15 cellular contexts compared by ENCODE assay signal in genomic region chr11:9827700-9828099, GRCh38.
DNase-seq lines count a peak whose midpoint lies in the region; ATAC-seq, FAIRE-seq and TF ChIP-seq lines count a peak whose summit lies in the region.
"Had no signal": no experiment of that assay in that cellular context is flagged by ENCODE, and none has a peak within 500 bp of the region (broad histone marks: within the 10 kb centered on the region; RNA-seq: fewer than 3 reads in every experiment).

No MANE protein-coding gene starts in this region.

- no peak overlapping the region for H2BK15ac ChIP-seq in IMR-90 (ENCODE audit: low read depth, low read length)

- H3K79me2 ChIP-seq in astrocyte (ENCODE audit: insufficient read depth, low read length) = no peaks in the 10 kb centered on the region
- no peaks in the 10 kb centered on the region for H3K79me2 ChIP-seq in neural progenitor cell (ENCODE audit: low read depth)

- no peak for DNase-seq in activated naive CD8-positive, alpha-beta T cell treated with anti-CD3 and anti-CD28 coated beads, Interleukin-2, amount 50 U/mL, for 24 hours
- no peak for DNase-seq in activated naive CD8-positive, alpha-beta T cell treated with anti-CD3 and anti-CD28 coated beads for 36 hours
- DNase-seq in IMR-90 = no peak
- no peak for DNase-seq in astrocyte (ENCODE audit: low read depth)
- no peak for DNase-seq in neural progenitor cell (ENCODE audit: low spot score)
- no peak for DNase-seq in activated T-cell treated with anti-CD3 and anti-CD28 coated beads, Interleukin-2, amount 50 U/mL, for 24 hours
- no peak for DNase-seq in activated naive CD4-positive, alpha-beta T cell treated with anti-CD3 and anti-CD28 coated beads, Interleukin-2, amount 50 U/mL, for 16 hours
- no peak for DNase-seq in HEK293T (ENCODE audit: extremely low spot score)
- DNase-seq: CD4-positive, CD25-positive, alpha-beta regulatory T cell; DMS53; H9 had no signal

- H3K9me1 ChIP-seq in IMR-90 (ENCODE audit: insufficient read depth, low read length) = peaks cover 3% of the 10 kb centered on the region

- intact Hi-C loops in IMR-90 (cut with micrococcal nuclease) = no loop called here

- peaks cover 27% of the 10 kb centered on the region for H3K4me1 Mint-ChIP-seq in activated naive CD8-positive, alpha-beta T cell treated with anti-CD3 and anti-CD28 coated beads, Interleukin-2, amount 50 U/mL, for 24 hours
- H3K4me1 Mint-ChIP-seq in activated naive CD8-positive, alpha-beta T cell treated with anti-CD3 and anti-CD28 coated beads for 36 hours = peaks cover 3% of the 10 kb centered on the region
- H3K4me1 Mint-ChIP-seq in astrocyte (ENCODE audit: low read depth, unreplicated experiment) = peaks cover 16% of the 10 kb centered on the region
- H3K4me1 Mint-ChIP-seq in neural progenitor cell = no peaks in the 10 kb centered on the region
- peaks cover 15% of the 10 kb centered on the region for H3K4me1 Mint-ChIP-seq in activated T-cell treated with anti-CD3 and anti-CD28 coated beads, Interleukin-2, amount 50 U/mL, for 24 hours (ENCODE audit: low read depth)
- H3K4me1 Mint-ChIP-seq: CD4-positive, CD25-positive, alpha-beta regulatory T cell had no signal

- H4K5ac ChIP-seq in IMR-90 (ENCODE audit: low read depth, low read length) = no peak overlapping the region

- no peak for TF ChIP-seq RAD21 in IMR-90 (IDR thresholded peaks at IDR 0.05; ENCODE audit: low read length)

- peaks cover 10% of the 10 kb centered on the region for H3K36me3 ChIP-seq in IMR-90 (ENCODE audit: control insufficient read depth, insufficient read depth, low read length)
- peaks cover 6% of the 10 kb centered on the region for H3K36me3 ChIP-seq in astrocyte (ENCODE audit: insufficient read depth, low read length)
- no peaks in the 10 kb centered on the region for H3K36me3 ChIP-seq in neural progenitor cell

- no peak overlapping the region for H3K56ac ChIP-seq in IMR-90 (ENCODE audit: extremely low read depth, insufficient read depth, low read length)

- BruUV-seq in IMR-90 (replicated peaks; lab: Mats Ljungman, UMichigan) = no TSS peak

- no peak overlapping the region for H3K4me3 Mint-ChIP-seq in activated naive CD8-positive, alpha-beta T cell treated with anti-CD3 and anti-CD28 coated beads, Interleukin-2, amount 50 U/mL, for 24 hours
- H3K4me3 Mint-ChIP-seq in activated naive CD8-positive, alpha-beta T cell treated with anti-CD3 and anti-CD28 coated beads for 36 hours = no peak overlapping the region
- H3K4me3 Mint-ChIP-seq in astrocyte (ENCODE audit: unreplicated experiment) = no peak overlapping the region
- no peak overlapping the region for H3K4me3 Mint-ChIP-seq in neural progenitor cell
- H3K4me3 Mint-ChIP-seq in activated T-cell treated with anti-CD3 and anti-CD28 coated beads, Interleukin-2, amount 50 U/mL, for 24 hours = no peak overlapping the region
- H3K4me3 Mint-ChIP-seq: CD4-positive, CD25-positive, alpha-beta regulatory T cell; GM23338; H9 had no signal

- no peak overlapping the region for H3K27ac ChIP-seq in IMR-90 (ENCODE audit: insufficient read depth, low read length)
- no peak overlapping the region for H3K27ac ChIP-seq in astrocyte (ENCODE audit: low read depth, low read length)
- H3K27ac ChIP-seq in neural progenitor cell = no peak overlapping the region
- H3K27ac ChIP-seq: 22Rv1; BLaER1 treated with 17β-estradiol and CSF1 and Interleukin-3, amounts not matched to agents 10 nM and 100 nM had no signal

- no peaks in the 10 kb centered on the region for H4K20me1 ChIP-seq in IMR-90 (ENCODE audit: insufficient read depth, low read length)
- no peaks in the 10 kb centered on the region for H4K20me1 ChIP-seq in astrocyte (ENCODE audit: insufficient read depth, low read length)
- H4K20me1 ChIP-seq in neural progenitor cell (ENCODE audit: low read depth) = no peaks in the 10 kb centered on the region
- H4K20me1 ChIP-seq: BLaER1 treated with 17β-estradiol and CSF1 and Interleukin-3, amounts not matched to agents 10 nM and 100 nM had no signal

- no peak overlapping the region for H4K8ac ChIP-seq in IMR-90 (ENCODE audit: low read depth in 2 of 2, low read length in 2 of 2)

- H2AK5ac ChIP-seq in IMR-90 (ENCODE audit: low read depth, low read length) = no peak overlapping the region

- no CpG with 5 or more reads among the region's 1 CpG for WGBS in IMR-90 (ENCODE audit: extremely low coverage in 2 of 2, insufficient read length in 1 of 2), 2 experiments

- H3K36me3 Mint-ChIP-seq in activated naive CD8-positive, alpha-beta T cell treated with anti-CD3 and anti-CD28 coated beads, Interleukin-2, amount 50 U/mL, for 24 hours (ENCODE audit: low read depth) = peaks cover 2% of the 10 kb centered on the region
- peaks cover 2% of the 10 kb centered on the region for H3K36me3 Mint-ChIP-seq in activated naive CD8-positive, alpha-beta T cell treated with anti-CD3 and anti-CD28 coated beads for 36 hours
- H3K36me3 Mint-ChIP-seq in astrocyte (ENCODE audit: low read depth, unreplicated experiment) (peaks cover 4% of the 10 kb centered on the region), neural progenitor cell (peaks cover 11% of the 10 kb centered on the region)
- no peaks in the 10 kb centered on the region for H3K36me3 Mint-ChIP-seq in activated T-cell treated with anti-CD3 and anti-CD28 coated beads, Interleukin-2, amount 50 U/mL, for 24 hours (ENCODE audit: low read depth)
- H3K36me3 Mint-ChIP-seq: CD4-positive, CD25-positive, alpha-beta regulatory T cell had no signal

- no peaks in the 10 kb centered on the region for H3K27me3 Mint-ChIP-seq in activated naive CD8-positive, alpha-beta T cell treated with anti-CD3 and anti-CD28 coated beads, Interleukin-2, amount 50 U/mL, for 24 hours
- no peaks in the 10 kb centered on the region for H3K27me3 Mint-ChIP-seq in activated naive CD8-positive, alpha-beta T cell treated with anti-CD3 and anti-CD28 coated beads for 36 hours
- H3K27me3 Mint-ChIP-seq in astrocyte (ENCODE audit: low read depth, unreplicated experiment) (no peaks in the 10 kb centered on the region), neural progenitor cell (ENCODE audit: insufficient read depth, low read depth) (no peaks in the 10 kb centered on the region)
- no peaks in the 10 kb centered on the region for H3K27me3 Mint-ChIP-seq in activated T-cell treated with anti-CD3 and anti-CD28 coated beads, Interleukin-2, amount 50 U/mL, for 24 hours

- dilution Hi-C loops in IMR-90 (cut with HindIII; ENCODE audit: low sequenced_read_pairs, unreplicated experiment) = no loop called here

- H3K4me2 ChIP-seq in IMR-90 (ENCODE audit: low read depth, low read length) (no peak overlapping the region), astrocyte (ENCODE audit: low read length) (no peak overlapping the region), neural progenitor cell (no peak overlapping the region)
- H3K4me2 ChIP-seq: BLaER1 treated with 17β-estradiol and CSF1 and Interleukin-3, amounts not matched to agents 10 nM and 100 nM; GM23338 had no signal

- no peaks in the 10 kb centered on the region for H3F3A ChIP-seq in neural progenitor cell (ENCODE audit: low read depth)

- no peak overlapping the region for H3K23ac ChIP-seq in IMR-90 (ENCODE audit: low read depth, low read length)

- H3K9me3 Mint-ChIP-seq in activated naive CD8-positive, alpha-beta T cell treated with anti-CD3 and anti-CD28 coated beads, Interleukin-2, amount 50 U/mL, for 24 hours = no peaks in the 10 kb centered on the region
- no peaks in the 10 kb centered on the region for H3K9me3 Mint-ChIP-seq in activated naive CD8-positive, alpha-beta T cell treated with anti-CD3 and anti-CD28 coated beads for 36 hours
- H3K9me3 Mint-ChIP-seq in astrocyte (ENCODE audit: unreplicated experiment) (no peaks in the 10 kb centered on the region), neural progenitor cell (no peaks in the 10 kb centered on the region)
- no peaks in the 10 kb centered on the region for H3K9me3 Mint-ChIP-seq in activated T-cell treated with anti-CD3 and anti-CD28 coated beads, Interleukin-2, amount 50 U/mL, for 24 hours
- H3K9me3 Mint-ChIP-seq: GM23338, H9 had no signal

- no peak overlapping the region for H4K91ac ChIP-seq in IMR-90 (ENCODE audit: insufficient read depth, low read depth, low read length)

- H3K4me3 ChIP-seq in IMR-90 (ENCODE audit: insufficient read depth, low read depth, low read length) (no peak overlapping the region), astrocyte (ENCODE audit: insufficient read depth, low read depth, low read length) (no peak overlapping the region), neural progenitor cell (no peak overlapping the region)
- H3K4me3 ChIP-seq: BLaER1 treated with 17β-estradiol and CSF1 and Interleukin-3, amounts not matched to agents 10 nM and 100 nM; GM12878; GM23338 had no signal

- H2BK20ac ChIP-seq in IMR-90 (ENCODE audit: low read depth, low read length) = no peak overlapping the region

- no peaks in the 10 kb centered on the region; a peak in 1 of 4 replicates for H3K79me1 ChIP-seq in IMR-90 (ENCODE audit: low read depth in 1 of 2, low read length in 2 of 2)

- H2AFZ ChIP-seq in IMR-90 (replicated peaks; ENCODE audit: low read length, poor library complexity) (no peak overlapping the region), astrocyte (ENCODE audit: low read depth, low read length) (no peak overlapping the region), neural progenitor cell (replicated peaks) (no peak overlapping the region)
- H2AFZ ChIP-seq: GM23338 had no signal

- H3K4me1 ChIP-seq in IMR-90 (ENCODE audit: control insufficient read depth, insufficient read depth, low read length) (peaks cover 6% of the 10 kb centered on the region; the same call in 1 of the 2 replicates), astrocyte (ENCODE audit: insufficient read depth, low read length) (no peaks in the 10 kb centered on the region), neural progenitor cell (no peaks in the 10 kb centered on the region)
- H3K4me1 ChIP-seq: BLaER1 treated with 17β-estradiol and CSF1 and Interleukin-3, amounts not matched to agents 10 nM and 100 nM had no signal

- POLR2A ChIA-PET in IMR-90 (lab: Charles Lee; ENCODE audit: unreplicated experiment) = no interaction called here
- POLR2A ChIA-PET in HEK293T (lab: Yijun Ruan, JAX) = interaction anchor here (0.6 kb wide), 1 partner anchor 368 kb away, joined by 3 read pairs; no protein-coding TSS in a partner anchor

- H2AK9ac ChIP-seq in IMR-90 (replicated peaks; ENCODE audit: low read depth, low read length, poor library complexity) = no peak overlapping the region

- no peak for ATAC-seq in activated naive CD8-positive, alpha-beta T cell treated with anti-CD3 and anti-CD28 coated beads, Interleukin-2, amount 50 U/mL, for 24 hours
- no peak for ATAC-seq in IMR-90 (ENCODE audit: low read depth)
- ATAC-seq: GM12878, GM23338 had no signal

- H3K9me3 ChIP-seq in IMR-90 (ENCODE audit: control insufficient read depth, insufficient read depth, low read length) (no peaks in the 10 kb centered on the region), astrocyte (ENCODE audit: insufficient read depth, low read depth, low read length) (no peaks in the 10 kb centered on the region), neural progenitor cell (ENCODE audit: low read depth) (no peaks in the 10 kb centered on the region)
- H3K9me3 ChIP-seq: BLaER1 treated with 17β-estradiol and CSF1 and Interleukin-3, amounts not matched to agents 10 nM and 100 nM had no signal

- TF ChIP-seq POLR2A in IMR-90 (IDR thresholded peaks at IDR 0.05; ENCODE audit: low read depth, low read length) = no peak

- H2BK120ac ChIP-seq in IMR-90 (ENCODE audit: low read depth, low read length) = 0 out of 2 replicates have a peak overlapping the region, but pooled peaks have one; percentile 29

- H3K27me3 ChIP-seq in IMR-90 (ENCODE audit: control insufficient read depth, insufficient read depth, low read length) (no peaks in the 10 kb centered on the region), astrocyte (ENCODE audit: insufficient read depth, low read length) (no peaks in the 10 kb centered on the region), neural progenitor cell (no peaks in the 10 kb centered on the region)
- H3K27me3 ChIP-seq: BLaER1 treated with 17β-estradiol and CSF1 and Interleukin-3, amounts not matched to agents 10 nM and 100 nM had no signal

- H3K27ac Mint-ChIP-seq in activated naive CD8-positive, alpha-beta T cell treated with anti-CD3 and anti-CD28 coated beads, Interleukin-2, amount 50 U/mL, for 24 hours = peak overlapping the region; percentile 40
- H3K27ac Mint-ChIP-seq in activated naive CD8-positive, alpha-beta T cell treated with anti-CD3 and anti-CD28 coated beads for 36 hours = no peak overlapping the region
- H3K27ac Mint-ChIP-seq in astrocyte (ENCODE audit: unreplicated experiment) = peak overlapping the region; percentile 3
- H3K27ac Mint-ChIP-seq in neural progenitor cell = peak overlapping the region; percentile 7
- H3K27ac Mint-ChIP-seq in activated T-cell treated with anti-CD3 and anti-CD28 coated beads, Interleukin-2, amount 50 U/mL, for 24 hours = no peak overlapping the region
- H3K27ac Mint-ChIP-seq: CD4-positive, CD25-positive, alpha-beta regulatory T cell; GM23338; H9 had no signal

- no peak for FAIRE-seq in astrocyte (lab: Jason Lieb, UNC)
- FAIRE-seq: GM12878 had no signal

- H3K9ac ChIP-seq in IMR-90 (ENCODE audit: low read depth, low read length) = no peak overlapping the region
- H3K9ac ChIP-seq in astrocyte (ENCODE audit: low read length) = no peak overlapping the region
- H3K9ac ChIP-seq in neural progenitor cell = no peak overlapping the region
- H3K9ac ChIP-seq: BLaER1 treated with 17β-estradiol and CSF1 and Interleukin-3, amounts not matched to agents 10 nM and 100 nM had no signal

- 0 out of 2 replicates have a peak overlapping the region, but pooled peaks have one; percentile 17 for H3K4ac ChIP-seq in IMR-90 (ENCODE audit: low read depth, low read length)

- H3K14ac ChIP-seq in IMR-90 (replicated peaks; ENCODE audit: low read depth, low read length) = no peak overlapping the region

- TF ChIP-seq CTCF in IMR-90 (conservative IDR thresholded peaks at IDR 0.05; ENCODE audit: low read depth, low read length) = no peak
- TF ChIP-seq CTCF in astrocyte (IDR thresholded peaks at IDR 0.05; ENCODE audit: insufficient read depth, low read depth, low read length) = no peak
- no peak for TF ChIP-seq CTCF in neural progenitor cell (IDR thresholded peaks at IDR 0.05)

- CTCF ChIA-PET in IMR-90 (lab: Yijun Ruan, JAX) (interaction anchor here (0.6 kb wide), 1 partner anchor 19 kb away, joined by 3 read pairs; no protein-coding TSS in a partner anchor), HEK293T (lab: Yijun Ruan, JAX) (interaction anchor here (0.7 kb wide), 1 partner anchor 475 kb away, joined by 5 read pairs; no protein-coding TSS in a partner anchor)

- H2BK5ac ChIP-seq in IMR-90 (ENCODE audit: low read depth, low read length, poor library complexity, severe bottlenecking) = peak overlapping the region; percentile 65

- in situ Hi-C loops in IMR-90 (cut with MboI; ENCODE audit: low sequenced_read_pairs) = no loop called here

- H3K18ac ChIP-seq in IMR-90 (ENCODE audit: low read depth, low read length) = no peak overlapping the region

Comparison
In these comparisons a context has a peak if more than half of its experiments do, and no peak if none do; other contexts are left out.
1. H3K27ac Mint-ChIP-seq: peak in activated naive CD8-positive, alpha-beta T cell treated with anti-CD3 and anti-CD28 coated beads, Interleukin-2, amount 50 U/mL, for 24 hours (single experiment), astrocyte (single experiment) and neural progenitor cell (single experiment); none in activated naive CD8-positive, alpha-beta T cell treated with anti-CD3 and anti-CD28 coated beads for 36 hours (single experiment) and activated T-cell treated with anti-CD3 and anti-CD28 coated beads, Interleukin-2, amount 50 U/mL, for 24 hours (single experiment).